ENCODE assay signal across 25 cellular contexts in genomic region chr7:97512441-97513207, GRCh38.
DNase-seq lines count a peak whose midpoint lies in the region; ATAC-seq and TF ChIP-seq lines count a peak whose summit lies in the region.
"Had no signal": no experiment of that assay in that cellular context is flagged by ENCODE, and none has a peak within 500 bp of the region (broad histone marks: within the 10 kb centered on the region; RNA-seq: fewer than 3 reads in every experiment).

No MANE protein-coding gene starts in this region.

- H3K4me3 ChIP-seq in endodermal cell (ENCODE audit: low read length): no peak overlapping the region
- H3K4me3 ChIP-seq: adrenal gland, colonic mucosa, esophagus squamous epithelium, gastrocnemius medialis, lower lobe of right lung had no signal

- H3K36me3 ChIP-seq in endodermal cell (ENCODE audit: control insufficient read depth, insufficient read depth, low read length): no peaks in the 10 kb centered on the region
- H3K36me3 ChIP-seq: adrenal gland, colonic mucosa, esophagus squamous epithelium, gastrocnemius medialis, lower lobe of right lung had no signal

- H3K4me1 Mint-ChIP-seq in endodermal cell: peaks cover 14% of the 10 kb centered on the region
- H3K4me1 Mint-ChIP-seq: stimulated activated effector memory CD8-positive, alpha-beta T cell treated with anti-CD3 and anti-CD28 coated beads, Interleukin-12 subunit alpha, Interleukin-12 subunit beta, amount 100 ng/mL, for 72 hours had no signal

- no peaks in the 10 kb centered on the region for H3K9me3 Mint-ChIP-seq in endodermal cell
- H3K9me3 Mint-ChIP-seq: effector memory CD8-positive, alpha-beta T cell; stimulated activated effector memory CD8-positive, alpha-beta T cell treated with anti-CD3 and anti-CD28 coated beads, Interleukin-12 subunit alpha, Interleukin-12 subunit beta, amount 100 ng/mL, for 72 hours; T-helper 2 cell treated with Interferon-gamma antibody and Interleukin-4, amounts not matched to agents 5 μg/mL and 100 μg/mL, for 36 hours had no signal

- no peak overlapping the region for H3K4me3 Mint-ChIP-seq in endodermal cell
- H3K4me3 Mint-ChIP-seq: effector memory CD8-positive, alpha-beta T cell; stimulated activated effector memory CD8-positive, alpha-beta T cell treated with anti-CD3 and anti-CD28 coated beads, Interleukin-12 subunit alpha, Interleukin-12 subunit beta, amount 100 ng/mL, for 72 hours; T-helper 2 cell treated with Interferon-gamma antibody and Interleukin-4, amounts not matched to agents 5 μg/mL and 100 μg/mL, for 36 hours had no signal

- H3K27ac ChIP-seq in endodermal cell (ENCODE audit: low read depth, low read length): no peak overlapping the region
- H3K27ac ChIP-seq: C4-2B, colonic mucosa, esophagus squamous epithelium, gastrocnemius medialis, lower lobe of right lung, RWPE1 had no signal

- ATAC-seq in GM18499 (IDR thresholded peaks at IDR 0.05; ENCODE audit: insufficient read depth, unreplicated experiment): peak; percentile 60
- ATAC-seq in GM19351 (IDR thresholded peaks at IDR 0.05; ENCODE audit: unreplicated experiment): peak; percentile 68
- ATAC-seq in HG03025 (IDR thresholded peaks at IDR 0.05; ENCODE audit: low FRiP score, unreplicated experiment): peak; percentile 60
- no peak for ATAC-seq in HG02759 (IDR thresholded peaks at IDR 0.05; ENCODE audit: unreplicated experiment)
- ATAC-seq: effector memory CD8-positive, alpha-beta T cell; gastrocnemius medialis; HCT116; lower lobe of right lung; SK-N-SH treated with all-trans-retinoic acid at 6 μM for 48 hours; stimulated activated effector memory CD8-positive, alpha-beta T cell treated with anti-CD3 and anti-CD28 coated beads, Interleukin-12 subunit alpha, Interleukin-12 subunit beta, amount 100 ng/mL, for 72 hours had no signal

- TF ChIP-seq CTCF in endodermal cell (conservative IDR thresholded peaks at IDR 0.05): no peak

- peaks cover 14% of the 10 kb centered on the region for H3K27me3 ChIP-seq in endodermal cell (ENCODE audit: control insufficient read depth, insufficient read depth, low read length, poor library complexity, severe bottlenecking)
- H3K27me3 ChIP-seq: adrenal gland, colonic mucosa, esophagus squamous epithelium, gastrocnemius medialis had no signal

- H3K36me3 Mint-ChIP-seq in endodermal cell (ENCODE audit: low read depth): no peaks in the 10 kb centered on the region
- H3K36me3 Mint-ChIP-seq: stimulated activated effector memory CD8-positive, alpha-beta T cell treated with anti-CD3 and anti-CD28 coated beads, Interleukin-12 subunit alpha, Interleukin-12 subunit beta, amount 100 ng/mL, for 72 hours had no signal

- H3K9ac ChIP-seq in endodermal cell (ENCODE audit: extremely low read depth, low read length, poor library complexity, severe bottlenecking): no peak overlapping the region

- peaks cover 7% of the 10 kb centered on the region for H3K4me1 ChIP-seq in endodermal cell (ENCODE audit: control insufficient read depth, insufficient read depth, low read length)
- H3K4me1 ChIP-seq: colonic mucosa, esophagus squamous epithelium, gastrocnemius medialis, lower lobe of right lung had no signal

- H3K27me3 Mint-ChIP-seq in endodermal cell (ENCODE audit: insufficient read depth): peaks cover 15% of the 10 kb centered on the region
- H3K27me3 Mint-ChIP-seq: effector memory CD8-positive, alpha-beta T cell had no signal

- DNase-seq in endodermal cell: no peak
- DNase-seq in ureter (ENCODE audit: low spot score): no peak
- no peak for DNase-seq in activated CD4-positive, alpha-beta T cell treated with anti-CD3 and anti-CD28 coated beads, Interleukin-2, amount 50 U/mL, for 1 hour
- DNase-seq in globus pallidus (ENCODE audit: low spot score): no peak
- DNase-seq: activated CD4-positive, alpha-beta T cell treated with anti-CD3 and anti-CD28 coated beads, Interleukin-2, amount 50 U/mL, for 4 hours; activated gamma-delta T cell; colonic mucosa; effector memory CD8-positive, alpha-beta T cell; esophagus squamous epithelium; gastrocnemius medialis; hypothalamus; lower lobe of right lung; NCI-H1436 treated with DMSO at 0.1 percent for 48 hours; NCI-H510A treated with DMSO at 0.1 percent for 48 hours had no signal

- WGBS in endodermal cell (ENCODE audit: insufficient coverage in 1 of 2, insufficient read length in 1 of 2), 2 experiments: 97% methylated on average over 3 of the region's 3 CpGs; no CpG with 5 or more reads in 1 of the 2 experiments

- no peaks in the 10 kb centered on the region for H3K9me3 ChIP-seq in endodermal cell (ENCODE audit: control insufficient read depth, low read length)
- H3K9me3 ChIP-seq: adrenal gland, colonic mucosa, esophagus squamous epithelium, gastrocnemius medialis, lower lobe of right lung had no signal

- peak overlapping the region; percentile 12 for H3K27ac Mint-ChIP-seq in endodermal cell
- H3K27ac Mint-ChIP-seq: effector memory CD8-positive, alpha-beta T cell; stimulated activated effector memory CD8-positive, alpha-beta T cell treated with anti-CD3 and anti-CD28 coated beads, Interleukin-12 subunit alpha, Interleukin-12 subunit beta, amount 100 ng/mL, for 72 hours; T-helper 2 cell treated with Interferon-gamma antibody and Interleukin-4, amounts not matched to agents 5 μg/mL and 100 μg/mL, for 36 hours had no signal
